In the genomic region with DNA sequence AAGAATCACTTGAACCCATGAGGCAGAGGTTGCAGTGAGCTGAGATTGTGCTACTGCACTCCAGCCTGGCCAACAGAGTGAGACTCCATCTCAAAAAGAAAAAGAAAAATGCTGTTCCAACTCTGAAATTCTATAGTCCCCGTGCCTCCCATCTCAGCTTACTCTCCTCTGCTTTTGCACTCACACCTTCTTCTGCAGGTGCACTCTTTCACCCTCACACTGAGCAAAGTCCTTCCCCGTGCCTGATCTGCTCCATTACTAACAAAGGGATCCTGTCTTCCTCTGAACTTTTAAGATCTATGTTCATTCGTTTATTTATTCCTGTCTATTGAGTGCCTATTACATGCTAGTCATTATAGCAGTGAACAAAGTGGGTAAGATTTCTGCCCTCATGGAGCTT, we compare ENCODE assay signal across 1 cellular context.
TF ChIP-seq lines count a peak whose summit lies in the region.

No MANE protein-coding gene starts in this region.

TF ChIP-seq in HepG2, 621 proteins besides CTCF, POLR2A, EP300 and RAD21 (continued from another document):
- TF ChIP-seq ZNF121 (CRISPR knock-in tag; IDR thresholded peaks at IDR 0.05) (peak; percentile 8; the same call in 1 of the 2 replicates), ZBTB7B (CRISPR knock-in tag; IDR thresholded peaks at IDR 0.05) (no peak)
